Comparison of ENCODE assay signal across 15 cellular contexts in the genomic region with DNA sequence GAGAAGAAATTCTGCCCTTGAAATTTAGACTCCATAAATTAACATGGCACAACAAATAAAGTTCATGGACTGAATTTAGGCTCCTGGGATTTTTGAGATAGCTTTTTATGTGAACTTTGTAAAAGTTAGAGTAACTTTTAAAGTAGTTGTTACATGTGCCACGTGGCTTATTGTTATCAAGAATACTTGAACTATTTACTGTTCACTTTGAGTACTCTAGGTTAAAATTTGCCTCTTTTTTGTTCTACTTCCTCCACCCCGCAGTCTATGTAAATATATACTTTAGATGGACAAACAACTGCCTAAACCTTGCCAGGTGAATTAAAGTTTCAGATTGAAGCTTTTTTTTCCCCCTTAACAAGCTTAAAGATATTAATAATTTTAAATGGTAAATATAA.
DNase-seq lines count a peak whose midpoint lies in the region; ATAC-seq and TF ChIP-seq lines count a peak whose summit lies in the region.
"Had no signal": no experiment of that assay in that cellular context is flagged by ENCODE, and none has a peak within 500 bp of the region (broad histone marks: within the 10 kb centered on the region; RNA-seq: fewer than 3 reads in every experiment).

No MANE protein-coding gene starts in this region.

- H4K20me1 ChIP-seq in BLaER1 treated with 17β-estradiol and CSF1 and Interleukin-3, amounts not matched to agents 10 nM and 100 nM = peaks cover 0 to 5% (median 0%) of the 10 kb centered on the region in 11 experiments; a peak in 2 of 22 replicates

- POLR2A ChIA-PET in Caco-2 (lab: Charles Lee) = interaction anchor here (1.1 kb wide), 1 partner anchor 82 kb away, joined by 4 read pairs; no protein-coding TSS in a partner anchor
- POLR2A ChIA-PET in activated CD4-positive, alpha-beta memory T cell treated with anti-CD3 and anti-CD28 coated beads, Interleukin-2, amount 10 ng/mL, durations not matched to agents 7 days and 5 days (lab: Charles Lee) = interaction anchor here (1.0 to 3.0 kb wide), 6 partner anchors 21 to 92 kb away, joined by 3 to 38 read pairs (median 4); no protein-coding TSS in a partner anchor

- peak overlapping the region in 2 of 11 experiments; percentile 86 to 93; a peak in 1 of 22 replicates for H3K27ac ChIP-seq in BLaER1 treated with 17β-estradiol and CSF1 and Interleukin-3, amounts not matched to agents 10 nM and 100 nM
- no peak overlapping the region for H3K27ac ChIP-seq in uterus
- H3K27ac ChIP-seq: prostate gland had no signal

- H3K4me3 Mint-ChIP-seq in Caco-2 (ENCODE audit: unreplicated experiment) = peak overlapping the region; percentile 69
- peak overlapping the region; percentile 84 for H3K4me3 Mint-ChIP-seq in activated CD4-positive, alpha-beta memory T cell treated with anti-CD3 and anti-CD28 coated beads, Interleukin-2, amount 10 ng/mL, durations not matched to agents 7 days and 5 days
- H3K4me3 Mint-ChIP-seq in natural killer cell = peak overlapping the region; percentile 98

- DNase-seq in Caco-2 = no peak
- no peak for DNase-seq in activated CD4-positive, alpha-beta memory T cell treated with anti-CD3 and anti-CD28 coated beads, Interleukin-2, amount 10 ng/mL, durations not matched to agents 7 days and 5 days
- no peak for DNase-seq in natural killer cell
- no peak for DNase-seq in uterus
- DNase-seq: anterior cingulate cortex; dermis blood vessel endothelial cell; midbrain; NCI-H226; stimulated activated CD4-positive, alpha-beta T cell treated with anti-CD3 and anti-CD28 coated beads, Interleukin-2, amount 100 ng/mL, for 24 hours; T-helper 9 cell had no signal

- H3K9me3 Mint-ChIP-seq in Caco-2 (ENCODE audit: unreplicated experiment) = no peaks in the 10 kb centered on the region
- no peaks in the 10 kb centered on the region for H3K9me3 Mint-ChIP-seq in activated CD4-positive, alpha-beta memory T cell treated with anti-CD3 and anti-CD28 coated beads, Interleukin-2, amount 10 ng/mL, durations not matched to agents 7 days and 5 days
- H3K9me3 Mint-ChIP-seq in natural killer cell = no peaks in the 10 kb centered on the region

- ATAC-seq in natural killer cell (no peak), GM19351 (IDR thresholded peaks at IDR 0.05; ENCODE audit: unreplicated experiment) (no peak), GM19452 (IDR thresholded peaks at IDR 0.05; ENCODE audit: unreplicated experiment) (no peak)
- ATAC-seq: Panc1 had no signal

- TF ChIP-seq CTCF in Caco-2 (IDR thresholded peaks at IDR 0.05; ENCODE audit: insufficient read depth in 1 of 2, low read depth in 1 of 2, low read length in 1 of 2, severe bottlenecking in 1 of 2, unreplicated experiment in 1 of 2) = no peak
- no peak for TF ChIP-seq CTCF in natural killer cell (IDR thresholded peaks at IDR 0.05)
- no peak for TF ChIP-seq CTCF in uterus (IDR thresholded peaks at IDR 0.05)

- H3K4me2 ChIP-seq in BLaER1 treated with 17β-estradiol and CSF1 and Interleukin-3, amounts not matched to agents 10 nM and 100 nM = peak overlapping the region in 10 of 11 experiments; percentile 79 to 98 (median 94); a peak in 20 of 22 replicates

- H3K9ac ChIP-seq in BLaER1 treated with 17β-estradiol and CSF1 and Interleukin-3, amounts not matched to agents 10 nM and 100 nM = no peak overlapping the region

- CTCF ChIA-PET in Caco-2 (lab: Charles Lee) = interaction anchor here (0.6 kb wide), 1 partner anchor 94 kb away, joined by 3 read pairs; no protein-coding TSS in a partner anchor
- CTCF ChIA-PET in activated CD4-positive, alpha-beta memory T cell treated with anti-CD3 and anti-CD28 coated beads, Interleukin-2, amount 10 ng/mL, durations not matched to agents 7 days and 5 days (lab: Charles Lee) = interaction anchor here (0.9 to 3.1 kb wide), 6 partner anchors 8 to 134 kb away, joined by 3 to 17 read pairs (median 6); no protein-coding TSS in a partner anchor

- peaks cover 37 to 62% (median 54%) of the 10 kb centered on the region in 10 experiments for H3K4me1 ChIP-seq in BLaER1 treated with 17β-estradiol and CSF1 and Interleukin-3, amounts not matched to agents 10 nM and 100 nM
- H3K4me1 ChIP-seq in Caco-2 = peaks cover 29% of the 10 kb centered on the region
- no peaks in the 10 kb centered on the region for H3K4me1 ChIP-seq in uterus
- H3K4me1 ChIP-seq: prostate gland had no signal

- H3K4me1 Mint-ChIP-seq in Caco-2 (ENCODE audit: low read depth, unreplicated experiment) = peaks cover 24% of the 10 kb centered on the region
- H3K4me1 Mint-ChIP-seq in activated CD4-positive, alpha-beta memory T cell treated with anti-CD3 and anti-CD28 coated beads, Interleukin-2, amount 10 ng/mL, durations not matched to agents 7 days and 5 days = peaks cover 35% of the 10 kb centered on the region
- H3K4me1 Mint-ChIP-seq in natural killer cell = peaks cover 57 to 59% of the 10 kb centered on the region in 2 donors

- H3K27ac Mint-ChIP-seq in Caco-2 (ENCODE audit: unreplicated experiment) (peak overlapping the region; percentile 10), natural killer cell (peak overlapping the region; percentile 94 to 98)
- peak overlapping the region; percentile 97 for H3K27ac Mint-ChIP-seq in activated CD4-positive, alpha-beta memory T cell treated with anti-CD3 and anti-CD28 coated beads, Interleukin-2, amount 10 ng/mL, durations not matched to agents 7 days and 5 days

- H3K36me3 ChIP-seq in BLaER1 treated with 17β-estradiol and CSF1 and Interleukin-3, amounts not matched to agents 10 nM and 100 nM = no peaks in the 10 kb centered on the region
- H3K36me3 ChIP-seq in Caco-2 (ENCODE audit: control insufficient read depth, insufficient read depth, low read length) (no peaks in the 10 kb centered on the region), uterus (no peaks in the 10 kb centered on the region)
- H3K36me3 ChIP-seq: prostate gland had no signal

- peak overlapping the region in 1 of 10 experiments; percentile 79; a peak in 1 of 20 replicates for H3K4me3 ChIP-seq in BLaER1 treated with 17β-estradiol and CSF1 and Interleukin-3, amounts not matched to agents 10 nM and 100 nM
- H3K4me3 ChIP-seq in Caco-2 (ENCODE audit: low read depth, low read length) (peak overlapping the region; percentile 95; the same call in 1 of the 2 replicates), uterus (no peak overlapping the region)

- no peaks in the 10 kb centered on the region for H3K9me3 ChIP-seq in BLaER1 treated with 17β-estradiol and CSF1 and Interleukin-3, amounts not matched to agents 10 nM and 100 nM (replicated peaks in 1 of 11)
- H3K9me3 ChIP-seq in Caco-2 = no peaks in the 10 kb centered on the region
- no peaks in the 10 kb centered on the region for H3K9me3 ChIP-seq in uterus
- H3K9me3 ChIP-seq: prostate gland had no signal

- no TSS peak for BruUV-seq in Caco-2 (replicated peaks; lab: Mats Ljungman, UMichigan)

- H3K36me3 Mint-ChIP-seq in Caco-2 (ENCODE audit: insufficient read depth, unreplicated experiment) (peaks cover 39% of the 10 kb centered on the region), natural killer cell (no peaks in the 10 kb centered on the region)
- peaks cover 44% of the 10 kb centered on the region for H3K36me3 Mint-ChIP-seq in activated CD4-positive, alpha-beta memory T cell treated with anti-CD3 and anti-CD28 coated beads, Interleukin-2, amount 10 ng/mL, durations not matched to agents 7 days and 5 days (ENCODE audit: low read depth)

- TF ChIP-seq POLR2A in uterus (IDR thresholded peaks at IDR 0.05) = no peak

- H3K27me3 Mint-ChIP-seq in Caco-2 (ENCODE audit: insufficient read depth, unreplicated experiment) (no peaks in the 10 kb centered on the region), natural killer cell (ENCODE audit: low read depth in 2 of 2) (no peaks in the 10 kb centered on the region)
- no peaks in the 10 kb centered on the region for H3K27me3 Mint-ChIP-seq in activated CD4-positive, alpha-beta memory T cell treated with anti-CD3 and anti-CD28 coated beads, Interleukin-2, amount 10 ng/mL, durations not matched to agents 7 days and 5 days

- peaks cover 0 to 35% (median 22%) of the 10 kb centered on the region in 11 experiments; a peak in 18 of 22 replicates for H3K27me3 ChIP-seq in BLaER1 treated with 17β-estradiol and CSF1 and Interleukin-3, amounts not matched to agents 10 nM and 100 nM
- H3K27me3 ChIP-seq in Caco-2 (replicated peaks; ENCODE audit: control insufficient read depth, insufficient read depth, low read length) = no peaks in the 10 kb centered on the region
- H3K27me3 ChIP-seq in uterus = no peaks in the 10 kb centered on the region

- intact Hi-C loops in Caco-2 (cut with micrococcal nuclease; ENCODE audit: unreplicated experiment) = loop anchor here (1.0 kb wide), 1 partner anchor 86 kb away; no protein-coding TSS in a partner anchor
- intact Hi-C loops in natural killer cell (cut with micrococcal nuclease) = no loop called here
- intact Hi-C loops in uterus (cut with DNase I; ENCODE audit: low total_unique reads) = no loop called here

Comparison
In these comparisons a context has a peak if more than half of its experiments do, and no peak if none do; other contexts are left out.
1. H3K27ac Mint-ChIP-seq: peak in every context shown above with its lines; median percentile 97 in activated CD4-positive, alpha-beta memory T cell treated with anti-CD3 and anti-CD28 coated beads, Interleukin-2, amount 10 ng/mL, durations not matched to agents 7 days and 5 days; 96 in natural killer cell; 10 in Caco-2.